8 cellular contexts compared by ENCODE assay signal in the genomic region with DNA sequence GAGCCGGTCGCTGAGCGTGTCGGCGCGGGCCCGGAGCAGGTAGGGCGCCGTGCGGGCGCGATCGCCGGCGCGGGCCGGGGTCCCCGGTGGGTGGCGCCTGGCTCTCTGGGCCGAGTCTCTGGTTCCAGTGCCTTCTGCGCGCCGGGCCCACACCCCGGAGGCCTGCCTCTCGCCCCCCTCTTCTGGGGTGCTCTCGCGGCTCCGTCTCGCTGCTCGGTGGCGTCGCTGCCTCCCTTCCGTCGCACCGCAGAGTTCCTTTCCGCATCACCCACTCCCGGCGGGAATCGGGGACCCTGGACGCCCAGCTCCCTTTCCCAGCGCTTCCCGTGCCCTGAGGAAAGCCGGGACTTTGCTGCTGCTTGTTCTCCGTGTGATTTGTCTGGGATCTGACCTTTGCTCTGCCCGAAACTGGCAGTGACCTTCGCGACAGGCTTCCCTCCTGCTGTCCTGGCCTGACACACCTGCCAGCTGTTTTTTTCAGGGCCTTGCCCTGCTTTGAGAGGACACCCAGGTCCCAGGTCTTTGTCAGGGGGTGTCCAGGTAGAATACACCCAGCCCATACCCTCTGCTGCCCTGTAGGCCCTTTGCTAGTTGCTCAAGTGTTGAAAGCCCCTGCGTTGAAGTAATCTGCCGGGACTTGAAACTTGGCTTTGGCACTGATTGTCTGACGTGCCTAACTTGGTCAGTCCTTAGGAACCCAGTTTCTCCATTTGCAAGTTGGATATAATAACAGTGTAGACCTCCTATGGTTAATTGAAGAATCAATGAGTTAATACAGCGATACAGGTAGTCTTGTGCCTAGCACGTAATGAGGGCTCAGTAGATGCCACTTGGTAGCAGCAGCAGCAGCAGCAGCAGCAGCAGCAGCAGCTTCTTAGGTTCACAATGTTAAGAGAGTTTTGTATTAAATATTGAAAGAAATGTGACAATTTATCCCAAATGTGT. TPM values are rescaled to one million over a fixed set of nuclear protein-coding genes. Genes with fewer than 3 reads are reported as not detected.
DNase-seq lines count a peak whose midpoint lies in the region; ATAC-seq and TF ChIP-seq lines count a peak whose summit lies in the region.

No MANE protein-coding gene starts in this region.

- H3K9me3 ChIP-seq in parathyroid adenoma (ENCODE audit: control insufficient read depth, low read length), result no peaks in the 10 kb centered on the region

- H3K4me3 Mint-ChIP-seq in activated naive CD8-positive, alpha-beta T cell treated with anti-CD3 and anti-CD28 coated beads for 36 hours, result peak overlapping the region; percentile 98

- no peaks in the 10 kb centered on the region for H3K36me3 ChIP-seq in parathyroid adenoma (ENCODE audit: control insufficient read depth, insufficient read depth, low read length)

- no peak for TF ChIP-seq CTCF in parathyroid adenoma (IDR thresholded peaks at IDR 0.05)

- H3K79me2 ChIP-seq in parathyroid adenoma, result peaks cover 8% of the 10 kb centered on the region

- H3K27ac ChIP-seq in parathyroid adenoma, result peak overlapping the region; percentile 72

- H3K9me3 Mint-ChIP-seq in activated naive CD8-positive, alpha-beta T cell treated with anti-CD3 and anti-CD28 coated beads for 36 hours, result no peaks in the 10 kb centered on the region

- peak overlapping the region; percentile 66 for H3K4me3 ChIP-seq in parathyroid adenoma (ENCODE audit: low read depth, low read length)

- H3K9ac ChIP-seq in parathyroid adenoma, result no peak overlapping the region

- DNase-seq in stimulated activated CD8-positive, alpha-beta memory T cell treated with anti-CD3 and anti-CD28 coated beads, Interleukin-2, amount 100 ng/mL, for 1 hour (ENCODE audit: low read depth in 2 of 2), result peak; percentile 7 to 16
- DNase-seq in stimulated activated CD8-positive, alpha-beta memory T cell treated with anti-CD3 and anti-CD28 coated beads, Interleukin-4, amount 100 ng/mL, for 48 hours, result no peak
- DNase-seq in NCI-H774 (lab: John Stamatoyannopoulos, UW) (peak; percentile 45), cardiac septum (ENCODE audit: low spot score) (peak; percentile 76), NCI-H524 treated with DMSO at 0.1 percent for 48 hours (lab: John Stamatoyannopoulos, UW) (no peak)
- peak; percentile 14 for DNase-seq in activated naive CD8-positive, alpha-beta T cell treated with anti-CD3 and anti-CD28 coated beads for 36 hours

- peak overlapping the region; percentile 83 for H3K4me2 ChIP-seq in parathyroid adenoma (ENCODE audit: low read length)

- no peaks in the 10 kb centered on the region for H3K27me3 ChIP-seq in parathyroid adenoma (ENCODE audit: control insufficient read depth, insufficient read depth, low read length)

- peak overlapping the region; percentile 93 for H3K27ac Mint-ChIP-seq in activated naive CD8-positive, alpha-beta T cell treated with anti-CD3 and anti-CD28 coated beads for 36 hours

- peak; percentile 38 for ATAC-seq in HG02970 (IDR thresholded peaks at IDR 0.05; ENCODE audit: low FRiP score, unreplicated experiment)

- H3K4me1 ChIP-seq in parathyroid adenoma, result no peaks in the 10 kb centered on the region

- intact Hi-C loops in cardiac septum (cut with DNase I), result loop anchor here (5.0 kb wide), 2 partner anchors 53 to 228 kb away; no protein-coding TSS in a partner anchor

- H3K4me1 Mint-ChIP-seq in activated naive CD8-positive, alpha-beta T cell treated with anti-CD3 and anti-CD28 coated beads for 36 hours, result peaks cover 38% of the 10 kb centered on the region

- H3K36me3 Mint-ChIP-seq in activated naive CD8-positive, alpha-beta T cell treated with anti-CD3 and anti-CD28 coated beads for 36 hours, result peaks cover 2% of the 10 kb centered on the region

- peak overlapping the region; percentile 31 for H2AFZ ChIP-seq in parathyroid adenoma

- H3K27me3 Mint-ChIP-seq in activated naive CD8-positive, alpha-beta T cell treated with anti-CD3 and anti-CD28 coated beads for 36 hours, result no peaks in the 10 kb centered on the region

RNA-seq across cellular contexts. Expression of a gene that starts 0.8 kb away (rescaled TPM):
- 10 to 100 TPM; 18.2 to 19.2 TPM for total RNA-seq in activated naive CD8-positive, alpha-beta T cell treated with anti-CD3 and anti-CD28 coated beads for 36 hours
- 21.7 TPM for total RNA-seq in cardiac septum

Comparison
In these comparisons a context has a peak if more than half of its experiments do, and no peak if none do; other contexts are left out.
1. DNase-seq: peak in stimulated activated CD8-positive, alpha-beta memory T cell treated with anti-CD3 and anti-CD28 coated beads, Interleukin-2, amount 100 ng/mL, for 1 hour (2 of 2), NCI-H774 (single experiment), activated naive CD8-positive, alpha-beta T cell treated with anti-CD3 and anti-CD28 coated beads for 36 hours (single experiment) and cardiac septum (single experiment); none in stimulated activated CD8-positive, alpha-beta memory T cell treated with anti-CD3 and anti-CD28 coated beads, Interleukin-4, amount 100 ng/mL, for 48 hours (single experiment) and NCI-H524 treated with DMSO at 0.1 percent for 48 hours (single experiment).